Comparison of ENCODE assay signal across 8 cellular contexts in genomic region chr5:11384441-11385250, GRCh38.
DNase-seq lines count a peak whose midpoint lies in the region.

No MANE protein-coding gene starts in this region.

- peak overlapping the region; percentile 49 for H3K4me3 Mint-ChIP-seq in activated naive CD8-positive, alpha-beta T cell

- H3K9me3 Mint-ChIP-seq in activated naive CD8-positive, alpha-beta T cell (ENCODE audit: low read depth): no peaks in the 10 kb centered on the region

- H3K27me3 Mint-ChIP-seq in activated naive CD8-positive, alpha-beta T cell: peaks cover 36% of the 10 kb centered on the region

- H3K36me3 Mint-ChIP-seq in activated naive CD8-positive, alpha-beta T cell: no peaks in the 10 kb centered on the region

- no peak overlapping the region for H3K27ac Mint-ChIP-seq in activated naive CD8-positive, alpha-beta T cell

- peaks cover 34% of the 10 kb centered on the region for H3K27me3 ChIP-seq in H7 (ENCODE audit: control insufficient read depth, insufficient read depth, low read length)

- peak; percentile 66 for DNase-seq in H7
- DNase-seq in retina: peak; percentile 77
- DNase-seq in stimulated activated CD8-positive, alpha-beta memory T cell treated with anti-CD3 and anti-CD28 coated beads, Interleukin-4, amount 100 ng/mL, for 48 hours: no peak
- no peak for DNase-seq in NCI-H128 (lab: John Stamatoyannopoulos, UW; ENCODE audit: unreplicated experiment)
- DNase-seq in HK-2 (ENCODE audit: unreplicated experiment): no peak
- DNase-seq in NCI-H1048 (lab: John Stamatoyannopoulos, UW): no peak

- H3K4me3 ChIP-seq in H7 (ENCODE audit: insufficient read depth, low read depth, low read length): peak overlapping the region; percentile 45
- H3K4me3 ChIP-seq in iPS-11a (ENCODE audit: low read depth, low read length): peak overlapping the region; percentile 49

- peaks cover 9% of the 10 kb centered on the region for H3K4me1 Mint-ChIP-seq in activated naive CD8-positive, alpha-beta T cell (ENCODE audit: low read depth)

- no peaks in the 10 kb centered on the region for H3K36me3 ChIP-seq in H7 (replicated peaks; ENCODE audit: control insufficient read depth, insufficient read depth, low read length)

Comparison
In these comparisons a context has a peak if more than half of its experiments do, and no peak if none do; other contexts are left out.
1. DNase-seq: peak in H7 (single experiment) and retina (single experiment); none in stimulated activated CD8-positive, alpha-beta memory T cell treated with anti-CD3 and anti-CD28 coated beads, Interleukin-4, amount 100 ng/mL, for 48 hours (single experiment), NCI-H128 (single experiment), HK-2 (single experiment) and NCI-H1048 (single experiment).